Comparison of ENCODE assay signal across 26 cellular contexts in the genomic region with DNA sequence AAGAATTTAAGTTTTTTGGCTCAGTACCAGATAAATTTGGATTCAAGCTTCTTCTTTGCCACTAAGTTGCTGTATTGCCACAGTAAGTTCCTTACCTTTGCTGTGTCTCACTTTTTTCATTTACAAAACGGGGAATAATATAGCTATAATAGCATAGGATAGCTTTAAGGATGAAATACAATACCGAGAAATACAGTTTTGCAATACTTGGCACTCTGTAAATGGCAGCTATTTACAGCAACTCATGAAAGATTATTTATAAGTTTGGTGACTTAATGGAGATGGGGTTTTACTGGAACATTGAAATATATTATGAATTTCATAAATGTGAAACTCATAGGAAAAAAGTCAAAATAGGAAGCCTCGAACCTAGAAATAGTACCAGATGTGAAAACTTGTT. TPM values are rescaled to one million over a fixed set of nuclear protein-coding genes. Genes with fewer than 3 reads are reported as not detected.
"Had no signal": no experiment of that assay in that cellular context is flagged by ENCODE, and none has a peak within 500 bp of the region (broad histone marks: within the 10 kb centered on the region; RNA-seq: fewer than 3 reads in every experiment).

No MANE protein-coding gene starts in this region.

- DNase-seq: effector CD4-positive, alpha-beta T cell; endodermal cell; erythroblast; foreskin keratinocyte; head of caudate nucleus; islet precursor cell; mammary epithelial cell; naive thymus-derived CD4-positive, alpha-beta T cell; nephron progenitor cell; stimulated activated CD4-positive, alpha-beta T cell treated with anti-CD3 and anti-CD28 coated beads, Interleukin-2, amount 100 ng/mL, for 24 hours; stimulated activated CD4-positive, alpha-beta T cell treated with anti-CD3 and anti-CD28 coated beads, Interleukin-4, amount 100 ng/mL, for 4 hours; stimulated activated naive B cell treated with anti-CD40 and anti-IgM and Interleukin-4, amounts not matched to agents 10 μg/mL and 1 μg/mL and 100 μg/mL, for 72 hours; stomach; trophoblast cell had no signal

- H3K4me1 ChIP-seq: stomach had no signal

- H3K27ac ChIP-seq: coronary artery, foreskin keratinocyte, hepatocyte, skin epidermis, stomach had no signal

- ATAC-seq: foreskin keratinocyte; left lobe of liver; naive thymus-derived CD4-positive, alpha-beta T cell; sciatic nerve; stimulated activated naive B cell treated with anti-CD40 and anti-IgM and Interleukin-4, amounts not matched to agents 10 μg/mL and 1 μg/mL and 100 μg/mL, for 72 hours had no signal

- H3K27me3 ChIP-seq: foreskin keratinocyte, hepatocyte, stomach had no signal

- H3K9me3 ChIP-seq: stomach had no signal

- FAIRE-seq: endothelial cell of umbilical vein, urothelium cell line had no signal

- H3K36me3 ChIP-seq: stomach had no signal

- H3K4me3 ChIP-seq: coronary artery, hepatocyte, skin epidermis, stomach had no signal

RNA-seq across cellular contexts. Expression of a gene that starts 27.5 kb away (rescaled TPM):
- total RNA-seq: chondrocyte; endodermal cell; endothelial cell of umbilical vein; foreskin keratinocyte; lower leg skin; mammary epithelial cell; mesenteric fat pad; mononuclear cell; naive thymus-derived CD4-positive, alpha-beta T cell; pulmonary artery endothelial cell; sciatic nerve had no signal
- polyA plus RNA-seq: endothelial cell of umbilical vein; foreskin keratinocyte; naive thymus-derived CD4-positive, alpha-beta T cell had no signal
